In genomic region chr5:176757569-176757968, GRCh38 we compare ENCODE assay signal across 7 cellular contexts. TPM values are rescaled to one million over a fixed set of nuclear protein-coding genes. Genes with fewer than 3 reads are reported as not detected.
"Had no signal": no experiment of that assay in that cellular context is flagged by ENCODE, and none has a peak within 500 bp of the region (broad histone marks: within the 10 kb centered on the region; RNA-seq: fewer than 3 reads in every experiment).

No MANE protein-coding gene starts in this region.

RNA-seq across cellular contexts. Expression of gene UNC5A, which starts 52.8 kb away (rescaled TPM):
- total RNA-seq: left colon, left lobe of liver, left ventricle myocardium inferior, mesothelial cell of epicardium, mononuclear cell had no signal
- polyA plus RNA-seq: immature natural killer cell, keratinocyte had no signal
